ENCODE assay signal across 26 cellular contexts in genomic region chrX:108701633-108702032, GRCh38. TPM values are rescaled to one million over a fixed set of nuclear protein-coding genes. Genes with fewer than 3 reads are reported as not detected.
"Had no signal": no experiment of that assay in that cellular context is flagged by ENCODE, and none has a peak within 500 bp of the region (broad histone marks: within the 10 kb centered on the region; RNA-seq: fewer than 3 reads in every experiment).

No MANE protein-coding gene starts in this region.

- H3K9me3 ChIP-seq: heart right ventricle, spleen, testis, tibial nerve, upper lobe of right lung, vagina had no signal

- H3K4me1 ChIP-seq: heart right ventricle, spleen, testis, tibial nerve, upper lobe of right lung, vagina had no signal

- ATAC-seq: heart right ventricle; left lobe of liver; naive thymus-derived CD4-positive, alpha-beta T cell; sciatic nerve; stimulated activated memory B cell treated with anti-CD40 and anti-IgM and Interleukin-4, amounts not matched to agents 10 μg/mL and 1 μg/mL and 100 μg/mL, for 72 hours; upper lobe of right lung had no signal

- FAIRE-seq: endothelial cell of umbilical vein, frontal cortex, islet of Langerhans had no signal

- H3K4me3 ChIP-seq: heart right ventricle, spleen, testis, tibial nerve, upper lobe of right lung, vagina had no signal

- H3K27me3 ChIP-seq: spleen, testis, upper lobe of right lung, vagina had no signal

- H3K36me3 ChIP-seq: heart right ventricle, spleen, tibial nerve, upper lobe of right lung, vagina had no signal

- DNase-seq: endodermal cell; heart right ventricle; hypothalamus; kidney glomerular epithelial cell; mammary epithelial cell; naive thymus-derived CD4-positive, alpha-beta T cell; nephron progenitor cell; spleen; stimulated activated CD4-positive, alpha-beta T cell treated with anti-CD3 and anti-CD28 coated beads, Interleukin-15, amount 100 ng/mL, for 24 hours; stimulated activated CD4-positive, alpha-beta T cell treated with anti-CD3 and anti-CD28 coated beads, Interleukin-1b, Interleukin-23, amount 100 ng/mL, for 48 hours; stimulated activated CD4-positive, alpha-beta T cell treated with anti-CD3 and anti-CD28 coated beads, Interleukin-4, amount 100 ng/mL, for 24 hours; testis; upper lobe of right lung had no signal

- H3K27ac ChIP-seq: heart right ventricle, spleen, testis, tibial nerve, upper lobe of right lung, vagina had no signal

RNA-seq across cellular contexts. Expression of gene IRS4, which starts 34.7 kb away (rescaled TPM):
- total RNA-seq: endothelial cell of umbilical vein; heart right ventricle; left lobe of liver; mammary epithelial cell; mesenteric fat pad; mononuclear cell; naive thymus-derived CD4-positive, alpha-beta T cell; omental fat pad; pulmonary artery endothelial cell; skeletal muscle tissue; upper lobe of right lung had no signal
- polyA plus RNA-seq: heart right ventricle; mammary epithelial cell; naive thymus-derived CD4-positive, alpha-beta T cell; spleen had no signal
